Comparison of ENCODE assay signal across 8 cellular contexts in genomic region chr15:48965972-48966371, GRCh38. TPM values are rescaled to one million over a fixed set of nuclear protein-coding genes. Genes with fewer than 3 reads are reported as not detected.
DNase-seq lines count a peak whose midpoint lies in the region; ATAC-seq and TF ChIP-seq lines count a peak whose summit lies in the region.

No MANE protein-coding gene starts in this region.

- H3K27ac ChIP-seq in gastroesophageal sphincter: no peak overlapping the region

- no peak for TF ChIP-seq CTCF in gastroesophageal sphincter (IDR thresholded peaks at IDR 0.05)

- H3K4me1 ChIP-seq in gastroesophageal sphincter: peaks cover 0 to 25% (median 10%) of the 10 kb centered on the region in 3 donors

- DNase-seq in EH (ENCODE audit: low read depth) (peak; percentile 77), pons (ENCODE audit: low spot score) (peak; percentile 36), NCI-H2107 (lab: John Stamatoyannopoulos, UW) (no peak)
- peak; percentile 17 to 43 for DNase-seq in activated CD4-positive, alpha-beta T cell treated with anti-CD3 and anti-CD28 coated beads, Interleukin-2, amount 50 U/mL, for 48 hours

- H3K4me3 ChIP-seq in gastroesophageal sphincter: no peak overlapping the region

- H3K27me3 ChIP-seq in gastroesophageal sphincter: no peaks in the 10 kb centered on the region

- TF ChIP-seq EP300 in gastroesophageal sphincter (IDR thresholded peaks at IDR 0.05): no peak

- no peaks in the 10 kb centered on the region for H3K9me3 ChIP-seq in gastroesophageal sphincter

- TF ChIP-seq POLR2A in gastroesophageal sphincter (IDR thresholded peaks at IDR 0.05): no peak

- no peaks in the 10 kb centered on the region for H3K36me3 ChIP-seq in gastroesophageal sphincter

- peak; percentile 69 for ATAC-seq in GM19397 (IDR thresholded peaks at IDR 0.05; ENCODE audit: unreplicated experiment)
- peak; percentile 70 for ATAC-seq in HG03460 (IDR thresholded peaks at IDR 0.05; ENCODE audit: unreplicated experiment)
- no peak for ATAC-seq in activated CD4-positive, CD25-positive, alpha-beta regulatory T cell treated with anti-CD3 and anti-CD28 coated beads, Interleukin-2, amount 50 U/mL, for 24 hours
- no peak for ATAC-seq in gastroesophageal sphincter

RNA-seq across cellular contexts. Expression of gene SHC4, which starts 2.3 kb away (rescaled TPM):
- total RNA-seq in gastroesophageal sphincter: 1 to 10 TPM; 1.4 to 4.2 (median 2.1) TPM

Comparison
In these comparisons a context has a peak if more than half of its experiments do, and no peak if none do; other contexts are left out.
1. ATAC-seq: peak in GM19397 (single experiment) and HG03460 (single experiment); none in activated CD4-positive, CD25-positive, alpha-beta regulatory T cell treated with anti-CD3 and anti-CD28 coated beads, Interleukin-2, amount 50 U/mL, for 24 hours (0 of 2) and gastroesophageal sphincter (single experiment).